In genomic region chr13:94435604-94436226, GRCh38 we compare ENCODE assay signal across 8 cellular contexts. TPM values are rescaled to one million over a fixed set of nuclear protein-coding genes. Genes with fewer than 3 reads are reported as not detected.
DNase-seq lines count a peak whose midpoint lies in the region; ATAC-seq and TF ChIP-seq lines count a peak whose summit lies in the region.

No MANE protein-coding gene starts in this region.

- no peak overlapping the region for H3K27ac ChIP-seq in esophagus squamous epithelium
- no peak overlapping the region for H3K27ac ChIP-seq in neural progenitor cell

- no peak overlapping the region for H3K4me3 Mint-ChIP-seq in neural progenitor cell

- TF ChIP-seq POLR2A in esophagus squamous epithelium (IDR thresholded peaks at IDR 0.05), result no peak

- no peak overlapping the region for H3K27ac Mint-ChIP-seq in neural progenitor cell

- H3K27me3 Mint-ChIP-seq in neural progenitor cell (ENCODE audit: insufficient read depth, low read depth), result no peaks in the 10 kb centered on the region

- no peaks in the 10 kb centered on the region for H3K36me3 Mint-ChIP-seq in neural progenitor cell

- H3K9ac ChIP-seq in neural progenitor cell, result no peak overlapping the region

- H4K20me1 ChIP-seq in neural progenitor cell (ENCODE audit: low read depth), result no peaks in the 10 kb centered on the region

- 38 to 44% methylated on average over 4 of the region's 4 CpGs for whole genome bisulfite sequencing in esophagus squamous epithelium, 2 donors

- H3F3A ChIP-seq in neural progenitor cell (ENCODE audit: low read depth), result no peaks in the 10 kb centered on the region

- peak; percentile 41 for ATAC-seq in GM21576 (IDR thresholded peaks at IDR 0.05; ENCODE audit: unreplicated experiment)

- H3K79me2 ChIP-seq in neural progenitor cell (ENCODE audit: low read depth), result no peaks in the 10 kb centered on the region

- H3K9me3 ChIP-seq in esophagus squamous epithelium, result no peaks in the 10 kb centered on the region
- no peaks in the 10 kb centered on the region for H3K9me3 ChIP-seq in neural progenitor cell (ENCODE audit: low read depth)
- H3K9me3 ChIP-seq in MG63, result no peaks in the 10 kb centered on the region

- no peaks in the 10 kb centered on the region for H3K9me3 Mint-ChIP-seq in neural progenitor cell

- peak; percentile 45 for DNase-seq in EL
- peak; percentile 86 for DNase-seq in NAMALWA (ENCODE audit: low spot score)
- DNase-seq in SK-MEL-5 (ENCODE audit: low read depth, low spot score), result peak; percentile 73
- DNase-seq in esophagus squamous epithelium (lab: John Stamatoyannopoulos, UW), result no peak
- peak; percentile 61 for DNase-seq in neural progenitor cell (ENCODE audit: low spot score)
- DNase-seq in 8988T, result no peak
- DNase-seq in MG63, result no peak

- no peak overlapping the region for H3K4me2 ChIP-seq in neural progenitor cell

- no peak overlapping the region for H2AFZ ChIP-seq in neural progenitor cell (replicated peaks)

- no peaks in the 10 kb centered on the region for H3K36me3 ChIP-seq in esophagus squamous epithelium
- H3K36me3 ChIP-seq in neural progenitor cell, result no peaks in the 10 kb centered on the region
- H3K36me3 ChIP-seq in MG63, result no peaks in the 10 kb centered on the region

- intact Hi-C loops in esophagus squamous epithelium (cut with DNase I), result loop anchor here (5.0 kb wide), 1 partner anchor 182 kb away; no protein-coding TSS in a partner anchor

- no peaks in the 10 kb centered on the region for H3K27me3 ChIP-seq in esophagus squamous epithelium
- H3K27me3 ChIP-seq in neural progenitor cell, result no peaks in the 10 kb centered on the region
- peaks cover 5% of the 10 kb centered on the region; the same call in 1 of the 2 replicates for H3K27me3 ChIP-seq in MG63

- TF ChIP-seq CTCF in esophagus squamous epithelium (IDR thresholded peaks at IDR 0.05) (peak; percentile 33 to 61 (median 48)), neural progenitor cell (IDR thresholded peaks at IDR 0.05) (peak; percentile 73)

- peaks cover 0 to 17% (median 0%) of the 10 kb centered on the region in 3 donors for H3K4me1 ChIP-seq in esophagus squamous epithelium
- H3K4me1 ChIP-seq in neural progenitor cell, result peaks cover 4% of the 10 kb centered on the region

- peaks cover 12% of the 10 kb centered on the region for H3K4me1 Mint-ChIP-seq in neural progenitor cell

- in situ Hi-C loops in SK-MEL-5 (cut with HindIII; ENCODE audit: low pct_unique_long_range_greater_than_20kb, low sequenced_read_pairs), result no loop called here

- H3K4me3 ChIP-seq in esophagus squamous epithelium (no peak overlapping the region), neural progenitor cell (no peak overlapping the region), MG63 (no peak overlapping the region)

RNA-seq across cellular contexts. Expression of gene DCT, which starts 43.8 kb away (rescaled TPM):
- total RNA-seq in SK-MEL-5 (2014; rRNA removed; shearing (Covaris generic)), result 1,230 and 1,300 TPM in 2 replicates
- polyA plus RNA-seq in SK-MEL-5 (2015; cell fraction: cytosol; rRNA removed), result 598 and 758 TPM in 2 replicates
- polyA plus RNA-seq in SK-MEL-5 (2015; cell fraction: nucleus; rRNA removed), result 4,228 and 4,930 TPM in 2 replicates
- total RNA-seq in esophagus squamous epithelium, result not detected
- 0.09 TPM in 1 of 2 replicates, not detected in the other for total RNA-seq in neural progenitor cell (ENCODE audit: low replicate concordance)
- not detected in 2 replicates for total RNA-seq in MG63 (2014; rRNA removed; shearing (Covaris generic); ENCODE audit: low replicate concordance)

Comparison
In these comparisons a context has a peak if more than half of its experiments do, and no peak if none do; other contexts are left out.
1. DNase-seq: peak in EL (single experiment), NAMALWA (single experiment), SK-MEL-5 (single experiment) and neural progenitor cell (single experiment); none in esophagus squamous epithelium (single experiment), 8988T (single experiment) and MG63 (single experiment).
2. RNA of gene DCT, which starts 43.8 kb away (total RNA-seq): 1,230 to 1,300 TPM in SK-MEL-5; 0.09 TPM in neural progenitor cell, not detected in esophagus squamous epithelium and not detected in MG63; every median in the first group is over 1,000 times any median in the second.